14 cellular contexts compared by ENCODE assay signal in the genomic region with DNA sequence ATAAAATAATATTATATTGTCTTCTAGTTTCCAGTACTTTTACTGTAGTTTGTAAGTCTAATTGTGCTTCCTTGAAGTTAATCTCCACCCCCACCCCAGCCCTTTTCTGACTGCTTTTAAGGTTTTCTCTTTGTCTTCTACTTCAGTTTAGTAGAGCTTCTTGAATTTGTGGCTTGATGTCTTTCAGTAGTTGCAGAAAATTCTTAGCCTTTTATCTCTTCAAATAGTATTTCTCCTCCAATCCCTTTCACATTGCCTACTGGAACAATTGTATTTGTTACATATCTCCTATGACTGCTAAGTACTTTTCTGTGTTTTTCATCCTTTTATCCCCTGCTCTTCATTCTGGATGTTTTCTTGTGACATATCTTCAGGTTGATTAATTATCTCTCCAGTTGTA. TPM values are rescaled to one million over a fixed set of nuclear protein-coding genes. Genes with fewer than 3 reads are reported as not detected.
"Had no signal": no experiment of that assay in that cellular context is flagged by ENCODE, and none has a peak within 500 bp of the region (broad histone marks: within the 10 kb centered on the region; RNA-seq: fewer than 3 reads in every experiment).

No MANE protein-coding gene starts in this region.

RNA-seq across cellular contexts. Expression of a gene that starts 38.8 kb away (rescaled TPM):
- total RNA-seq: activated B cell treated with CpG ODN at 0.5 μM for 24 hours; activated CD4-positive, alpha-beta memory T cell treated with anti-CD3 and anti-CD28 coated beads for 36 hours; activated CD4-positive, alpha-beta memory T cell treated with anti-CD3 and anti-CD28 coated beads, Interleukin-2, amount 10 ng/mL, durations not matched to agents 7 days and 5 days; activated CD4-positive, alpha-beta T cell treated with anti-CD3 and anti-CD28 coated beads for 36 hours; activated CD4-positive, alpha-beta T cell treated with anti-CD3 and anti-CD28 coated beads, Interleukin-2, amount 10 ng/mL, durations not matched to agents 24 days and 14 days; activated CD4-positive, alpha-beta T cell treated with anti-CD3 and anti-CD28 coated beads, Interleukin-2, amount 10 ng/mL, durations not matched to agents 7 days and 5 days; activated CD8-positive, alpha-beta memory T cell treated with anti-CD3 and anti-CD28 coated beads for 36 hours; activated CD8-positive, alpha-beta memory T cell treated with anti-CD3 and anti-CD28 coated beads, Interleukin-2, amount 10 ng/mL, durations not matched to agents 7 days and 5 days; activated CD8-positive, alpha-beta T cell treated with anti-CD3 and anti-CD28 coated beads for 36 hours; activated CD8-positive, alpha-beta T cell treated with anti-CD3 and anti-CD28 coated beads, Interleukin-2, amount 10 ng/mL, durations not matched to agents 7 days and 5 days; T-cell; T-helper 1 cell treated with Interleukin-12 subunit alpha and Interleukin-12 subunit beta and Interleukin-4 antibody, amounts not matched to agents 30 ng/mL and 1 ng/mL, for 36 hours; T-helper 17 cell; T-helper 2 cell treated with Interferon-gamma antibody and Interleukin-4, amounts not matched to agents 100 ng/mL and 5 ng/mL, for 36 hours had no signal
